Comparison of ENCODE assay signal across 8 cellular contexts in genomic region chr2:177265834-177266817, GRCh38. TPM values are rescaled to one million over a fixed set of nuclear protein-coding genes. Genes with fewer than 3 reads are reported as not detected.
DNase-seq lines count a peak whose midpoint lies in the region; ATAC-seq and TF ChIP-seq lines count a peak whose summit lies in the region.

No MANE protein-coding gene starts in this region.

- peak overlapping the region; percentile 100 for H3K27ac ChIP-seq in KOPT-K1 (ENCODE audit: low read depth, low read length, poor library complexity, severe bottlenecking)
- H3K27ac ChIP-seq in thoracic aorta = peak overlapping the region; percentile 100

- H3K27me3 ChIP-seq in thoracic aorta (replicated peaks; ENCODE audit: insufficient read depth) = no peaks in the 10 kb centered on the region

- peak overlapping the region; percentile 97 for H3K4me3 Mint-ChIP-seq in activated naive CD8-positive, alpha-beta T cell treated with anti-CD3 and anti-CD28 coated beads for 36 hours

- H3K9me3 ChIP-seq in KOPT-K1 (ENCODE audit: insufficient read depth, low read length, poor library complexity, severe bottlenecking) (no peaks in the 10 kb centered on the region), thoracic aorta (no peaks in the 10 kb centered on the region)

- no peak for TF ChIP-seq CTCF in GM12865 (IDR thresholded peaks at IDR 0.05; ENCODE audit: insufficient read depth, low read depth, low read length, missing control alignments)
- no peak for TF ChIP-seq CTCF in thoracic aorta (IDR thresholded peaks at IDR 0.05)

- H3K27ac Mint-ChIP-seq in activated naive CD8-positive, alpha-beta T cell treated with anti-CD3 and anti-CD28 coated beads for 36 hours = peak overlapping the region; percentile 100

- H3K4me3 ChIP-seq in GM12865 (ENCODE audit: low read depth, low read length) = peak overlapping the region; percentile 91
- H3K4me3 ChIP-seq in thoracic aorta = peak overlapping the region; percentile 98

- peaks cover 55% of the 10 kb centered on the region for H3K4me1 Mint-ChIP-seq in activated naive CD8-positive, alpha-beta T cell treated with anti-CD3 and anti-CD28 coated beads for 36 hours

- peaks cover 2% of the 10 kb centered on the region for H3K9me3 Mint-ChIP-seq in activated naive CD8-positive, alpha-beta T cell treated with anti-CD3 and anti-CD28 coated beads for 36 hours

- no peaks in the 10 kb centered on the region for H3K36me3 ChIP-seq in KOPT-K1 (ENCODE audit: insufficient read depth, low read length)
- H3K36me3 ChIP-seq in thoracic aorta = no peaks in the 10 kb centered on the region

- peaks cover 20% of the 10 kb centered on the region for H3K36me3 Mint-ChIP-seq in activated naive CD8-positive, alpha-beta T cell treated with anti-CD3 and anti-CD28 coated beads for 36 hours

- ATAC-seq in thoracic aorta (ENCODE audit: insufficient number of reproducible peaks, low FRiP score, low read depth) (no peak), HG03460 (IDR thresholded peaks at IDR 0.05; ENCODE audit: unreplicated experiment) (no peak), esophagus mucosa (no peak), GM18873 (IDR thresholded peaks at IDR 0.05; ENCODE audit: low FRiP score, unreplicated experiment) (no peak)

- no peaks in the 10 kb centered on the region for H3K27me3 Mint-ChIP-seq in activated naive CD8-positive, alpha-beta T cell treated with anti-CD3 and anti-CD28 coated beads for 36 hours

- H3K4me1 ChIP-seq in thoracic aorta (ENCODE audit: control insufficient read depth in 1 of 2, low read depth in 2 of 2) = peaks cover 16 to 33% of the 10 kb centered on the region in 2 donors

- DNase-seq in GM12865 (ENCODE audit: low read depth) (peak; percentile 43), inferior parietal cortex (ENCODE audit: extremely low spot score) (peak; percentile 30), thoracic aorta (ENCODE audit: low spot score) (no peak)
- DNase-seq in activated naive CD8-positive, alpha-beta T cell treated with anti-CD3 and anti-CD28 coated beads for 36 hours = no peak

RNA-seq across cellular contexts. Expression of gene NFE2L2, which starts 1.6 kb away (rescaled TPM):
- total RNA-seq in activated naive CD8-positive, alpha-beta T cell treated with anti-CD3 and anti-CD28 coated beads for 36 hours = 10 to 100 TPM; 68.3 to 70.3 TPM
- total RNA-seq in thoracic aorta (100 to 1,000 TPM in 1 of 2 donors, 10 to 100 TPM in 1; 64.3 to 155 TPM), esophagus mucosa (179 TPM)

RNA-seq across cellular contexts. Expression of gene HNRNPA3, which starts 53.5 kb away (rescaled TPM):
- 100 to 1,000 TPM; 253 to 254 TPM for total RNA-seq in activated naive CD8-positive, alpha-beta T cell treated with anti-CD3 and anti-CD28 coated beads for 36 hours
- total RNA-seq in thoracic aorta (10 to 100 TPM; 60.1 to 98.4 TPM), esophagus mucosa (142 TPM)

Comparison
In these comparisons a context has a peak if more than half of its experiments do, and no peak if none do; other contexts are left out.
1. DNase-seq: peak in GM12865 (single experiment) and inferior parietal cortex (single experiment); none in activated naive CD8-positive, alpha-beta T cell treated with anti-CD3 and anti-CD28 coated beads for 36 hours (single experiment) and thoracic aorta (single experiment).